In genomic region chr5:96079075-96079474, GRCh38 we compare ENCODE assay signal across 10 cellular contexts.
DNase-seq lines count a peak whose midpoint lies in the region; ATAC-seq and TF ChIP-seq lines count a peak whose summit lies in the region.
"Had no signal": no experiment of that assay in that cellular context is flagged by ENCODE, and none has a peak within 500 bp of the region (broad histone marks: within the 10 kb centered on the region; RNA-seq: fewer than 3 reads in every experiment).

No MANE protein-coding gene starts in this region.

- H2AFZ ChIP-seq in PC-9: 0 out of 2 replicates have a peak overlapping the region, but pooled peaks have one; percentile 43

- H3K27me3 Mint-ChIP-seq in T-helper 2 cell treated with Interferon-gamma antibody and Interleukin-4, amounts not matched to agents 5 μg/mL and 100 μg/mL, for 36 hours (ENCODE audit: low read depth): no peaks in the 10 kb centered on the region
- H3K27me3 Mint-ChIP-seq: dendritic cell treated with granulocyte-macrophage colony-stimulating factor and Interleukin-4, amounts not matched to agents 40 ng/mL and 50 ng/mL, for 4 days had no signal

- H3K36me3 ChIP-seq in PC-9 (ENCODE audit: low read depth): no peaks in the 10 kb centered on the region

- peaks cover 46% of the 10 kb centered on the region for H3K4me1 ChIP-seq in PC-9 (replicated peaks; ENCODE audit: insufficient read depth)

- H3K36me3 Mint-ChIP-seq in T-helper 2 cell treated with Interferon-gamma antibody and Interleukin-4, amounts not matched to agents 5 μg/mL and 100 μg/mL, for 36 hours (ENCODE audit: low read depth): no peaks in the 10 kb centered on the region

- peaks cover 10% of the 10 kb centered on the region for H3K4me1 Mint-ChIP-seq in T-helper 2 cell treated with Interferon-gamma antibody and Interleukin-4, amounts not matched to agents 5 μg/mL and 100 μg/mL, for 36 hours (ENCODE audit: low read depth)

- no TSS peak for BruUV-seq in PC-9 (replicated peaks; lab: Mats Ljungman, UMichigan)

- H3K4me3 Mint-ChIP-seq in T-helper 2 cell treated with Interferon-gamma antibody and Interleukin-4, amounts not matched to agents 5 μg/mL and 100 μg/mL, for 36 hours: no peak overlapping the region
- H3K4me3 Mint-ChIP-seq: dendritic cell treated with granulocyte-macrophage colony-stimulating factor and Interleukin-4, amounts not matched to agents 40 ng/mL and 50 ng/mL, for 4 days had no signal

- DNase-seq in T-helper 2 cell treated with Interferon-gamma antibody and Interleukin-4, amounts not matched to agents 5 μg/mL and 100 μg/mL, for 36 hours (ENCODE audit: low spot score): peak; percentile 66
- DNase-seq in T-helper 2 cell (no peak), PC-9 (peak in 1 of 2 experiments; percentile 71), epithelial cell of proximal tubule (ENCODE audit: low read depth) (peak; percentile 88), NCI-H526 (lab: John Stamatoyannopoulos, UW) (no peak), cortex of kidney (lab: John Stamatoyannopoulos, UW) (no peak)
- DNase-seq in stimulated activated CD4-positive, alpha-beta T cell treated with anti-CD3 and anti-CD28 coated beads, Interleukin-4, amount 100 ng/mL, for 24 hours: peak; percentile 61
- DNase-seq: Karpas-422 had no signal

- no peak overlapping the region for H3K4me3 ChIP-seq in PC-9
- H3K4me3 ChIP-seq in epithelial cell of proximal tubule (ENCODE audit: low read depth, low read length): no peak overlapping the region

- H3K27ac Mint-ChIP-seq in T-helper 2 cell treated with Interferon-gamma antibody and Interleukin-4, amounts not matched to agents 5 μg/mL and 100 μg/mL, for 36 hours: no peak overlapping the region
- H3K27ac Mint-ChIP-seq: dendritic cell treated with granulocyte-macrophage colony-stimulating factor and Interleukin-4, amounts not matched to agents 40 ng/mL and 50 ng/mL, for 4 days had no signal

- peaks cover 11% of the 10 kb centered on the region; the same call in 1 of the 2 replicates for H3K9me3 ChIP-seq in PC-9 (ENCODE audit: insufficient read depth, low read depth)

- ATAC-seq in GM21576 (IDR thresholded peaks at IDR 0.05; ENCODE audit: unreplicated experiment): no peak

- peaks cover 5% of the 10 kb centered on the region; the same call in 1 of the 2 replicates for H3F3A ChIP-seq in PC-9 (ENCODE audit: insufficient read depth, low read depth)

- H3K9me3 Mint-ChIP-seq in T-helper 2 cell treated with Interferon-gamma antibody and Interleukin-4, amounts not matched to agents 5 μg/mL and 100 μg/mL, for 36 hours: no peaks in the 10 kb centered on the region
- H3K9me3 Mint-ChIP-seq: dendritic cell treated with granulocyte-macrophage colony-stimulating factor and Interleukin-4, amounts not matched to agents 40 ng/mL and 50 ng/mL, for 4 days had no signal

- POLR2A ChIA-PET in PC-9 (lab: Charles Lee; ENCODE audit: unreplicated experiment): no interaction called here

- no peaks in the 10 kb centered on the region for H4K20me1 ChIP-seq in PC-9 (ENCODE audit: insufficient read depth)

- intact Hi-C loops in PC-9 (cut with micrococcal nuclease; ENCODE audit: unreplicated experiment): no loop called here

- no peaks in the 10 kb centered on the region for H3K79me2 ChIP-seq in PC-9 (ENCODE audit: low read depth)

- H3K9me2 ChIP-seq in PC-9 (ENCODE audit: insufficient read depth): no peaks in the 10 kb centered on the region

- CTCF ChIA-PET in PC-9 (lab: Charles Lee): no interaction called here

- no peaks in the 10 kb centered on the region for H3K27me3 ChIP-seq in PC-9 (ENCODE audit: insufficient read depth, low read depth)

- peak overlapping the region; percentile 87 for H3K27ac ChIP-seq in PC-9

- TF ChIP-seq CTCF in PC-9 (conservative IDR thresholded peaks at IDR 0.05) (no peak), epithelial cell of proximal tubule (conservative IDR thresholded peaks at IDR 0.05; ENCODE audit: low read depth, low read length) (no peak)

- peak overlapping the region; percentile 34 for H3K4me2 ChIP-seq in PC-9

Comparison
In these comparisons a context has a peak if more than half of its experiments do, and no peak if none do; other contexts are left out.
1. DNase-seq: peak in T-helper 2 cell treated with Interferon-gamma antibody and Interleukin-4, amounts not matched to agents 5 μg/mL and 100 μg/mL, for 36 hours (single experiment), epithelial cell of proximal tubule (single experiment) and stimulated activated CD4-positive, alpha-beta T cell treated with anti-CD3 and anti-CD28 coated beads, Interleukin-4, amount 100 ng/mL, for 24 hours (single experiment); none in T-helper 2 cell (0 of 5), NCI-H526 (0 of 2) and cortex of kidney (single experiment).